In genomic region chr10:79147306-79147705, GRCh38 we compare ENCODE assay signal across 12 cellular contexts.
DNase-seq lines count a peak whose midpoint lies in the region; ATAC-seq and TF ChIP-seq lines count a peak whose summit lies in the region.
"Had no signal": no experiment of that assay in that cellular context is flagged by ENCODE, and none has a peak within 500 bp of the region (broad histone marks: within the 10 kb centered on the region; RNA-seq: fewer than 3 reads in every experiment).

No MANE protein-coding gene starts in this region.

- H3K27me3 ChIP-seq in DND-41 (ENCODE audit: insufficient read depth, low read length, poor library complexity): no peaks in the 10 kb centered on the region
- H3K27me3 ChIP-seq in smooth muscle cell (ENCODE audit: low read depth): no peaks in the 10 kb centered on the region

- DNase-seq in DND-41 (no peak), immature natural killer cell (no peak), smooth muscle cell (lab: John Stamatoyannopoulos, UW; ENCODE audit: unreplicated experiment) (no peak), SKM-1 (lab: John Stamatoyannopoulos, UW; ENCODE audit: unreplicated experiment) (no peak), DMS 273 treated with DMSO at 0.1 percent for 48 hours (lab: John Stamatoyannopoulos, UW) (no peak), NOMO-1 treated with DMSO at 0.1 percent for 48 hours (lab: John Stamatoyannopoulos, UW; ENCODE audit: unreplicated experiment) (no peak)
- DNase-seq in stimulated activated CD4-positive, alpha-beta T cell treated with anti-CD3 and anti-CD28 coated beads, Interleukin-4, amount 100 ng/mL, for 4 hours: no peak
- DNase-seq: NCI-H345; SIG-M5; stimulated activated CD4-positive, alpha-beta T cell treated with anti-CD3 and anti-CD28 coated beads, Interleukin-2, amount 100 ng/mL, for 24 hours had no signal

- WGBS in smooth muscle cell (ENCODE audit: low lambda C conversion rate): 97% methylated on average over 5 of the region's 5 CpGs

- H2AFZ ChIP-seq in DND-41 (ENCODE audit: low read depth, low read length): no peak overlapping the region
- H2AFZ ChIP-seq in smooth muscle cell (ENCODE audit: low read depth): no peak overlapping the region

- H3K27ac ChIP-seq in DND-41 (ENCODE audit: low read length): peak overlapping the region; percentile 92
- peak overlapping the region; percentile 100 for H3K27ac ChIP-seq in smooth muscle cell (ENCODE audit: low read depth)

- H3K4me2 ChIP-seq in DND-41 (ENCODE audit: insufficient read depth, low read length): no peak overlapping the region
- no peak overlapping the region for H3K4me2 ChIP-seq in smooth muscle cell

- peaks cover 73% of the 10 kb centered on the region for H3K4me1 ChIP-seq in DND-41 (ENCODE audit: insufficient read depth, low read length)
- H3K4me1 ChIP-seq in smooth muscle cell (ENCODE audit: low read depth): peaks cover 37% of the 10 kb centered on the region

- TF ChIP-seq CTCF in DND-41 (IDR thresholded peaks at IDR 0.05; ENCODE audit: borderline replicate concordance, extremely low read depth, low read length, poor library complexity, severe bottlenecking): no peak
- no peak for TF ChIP-seq CTCF in smooth muscle cell (IDR thresholded peaks at IDR 0.05; ENCODE audit: borderline replicate concordance, insufficient read depth, poor library complexity, severe bottlenecking)

- H3K9me3 ChIP-seq in DND-41 (ENCODE audit: insufficient read depth, low read length, severe bottlenecking) (no peaks in the 10 kb centered on the region), smooth muscle cell (replicated peaks; ENCODE audit: low read depth) (no peaks in the 10 kb centered on the region)

- H3K4me3 Mint-ChIP-seq in activated T-helper 17 cell treated with anti-CD3 and anti-CD28 coated beads, Interleukin-2, amount 50 U/mL, for 72 hours: no peak overlapping the region
- H3K4me3 Mint-ChIP-seq in immature natural killer cell: peak overlapping the region; percentile 14 to 68 (median 30)
- H3K4me3 Mint-ChIP-seq: memory B cell had no signal

- H3K27me3 Mint-ChIP-seq in activated T-helper 17 cell treated with anti-CD3 and anti-CD28 coated beads, Interleukin-2, amount 50 U/mL, for 72 hours: no peaks in the 10 kb centered on the region
- H3K27me3 Mint-ChIP-seq in immature natural killer cell (ENCODE audit: low read depth in 3 of 3): peaks cover 0 to 4% (median under 1%) of the 10 kb centered on the region in 3 donors

- peak overlapping the region; percentile 81 for H3K27ac Mint-ChIP-seq in activated T-helper 17 cell treated with anti-CD3 and anti-CD28 coated beads, Interleukin-2, amount 50 U/mL, for 72 hours
- H3K27ac Mint-ChIP-seq in immature natural killer cell: peak overlapping the region; percentile 65 to 89 (median 86)
- H3K27ac Mint-ChIP-seq: memory B cell had no signal

- H3K79me2 ChIP-seq in DND-41 (ENCODE audit: insufficient read depth, low read length) (peaks cover 17% of the 10 kb centered on the region), smooth muscle cell (ENCODE audit: low read depth) (peaks cover 34% of the 10 kb centered on the region)

- H3K9ac ChIP-seq in DND-41 (ENCODE audit: low read depth, low read length): peak overlapping the region; percentile 36; the same call in 1 of the 2 replicates
- H3K9ac ChIP-seq in smooth muscle cell (ENCODE audit: low read depth): no peak overlapping the region

- peaks cover 9% of the 10 kb centered on the region for H3F3A ChIP-seq in smooth muscle cell (ENCODE audit: low read depth)

- H3K4me3 ChIP-seq in DND-41 (ENCODE audit: low read depth in 1 of 2, low read length in 2 of 2): no peak overlapping the region
- no peak overlapping the region for H3K4me3 ChIP-seq in smooth muscle cell

- no peaks in the 10 kb centered on the region for H3K9me3 Mint-ChIP-seq in activated T-helper 17 cell treated with anti-CD3 and anti-CD28 coated beads, Interleukin-2, amount 50 U/mL, for 72 hours
- H3K9me3 Mint-ChIP-seq in immature natural killer cell: no peaks in the 10 kb centered on the region
- H3K9me3 Mint-ChIP-seq: memory B cell had no signal

- H3K4me1 Mint-ChIP-seq in activated T-helper 17 cell treated with anti-CD3 and anti-CD28 coated beads, Interleukin-2, amount 50 U/mL, for 72 hours: peaks cover 24% of the 10 kb centered on the region
- peaks cover 80 to 87% of the 10 kb centered on the region in 2 donors for H3K4me1 Mint-ChIP-seq in immature natural killer cell

- H3K36me3 Mint-ChIP-seq in activated T-helper 17 cell treated with anti-CD3 and anti-CD28 coated beads, Interleukin-2, amount 50 U/mL, for 72 hours (ENCODE audit: low read depth): peaks cover 1% of the 10 kb centered on the region
- H3K36me3 Mint-ChIP-seq in immature natural killer cell: peaks cover 0 to under 1% (median under 1%) of the 10 kb centered on the region in 3 donors

- ATAC-seq in DND-41 (ENCODE audit: insufficient read depth, low read depth): no peak
- ATAC-seq in activated T-helper 17 cell treated with anti-CD3 and anti-CD28 coated beads, Interleukin-2, amount 50 U/mL, for 72 hours (replicated peaks): no peak

- peaks cover 49% of the 10 kb centered on the region for H3K36me3 ChIP-seq in DND-41 (ENCODE audit: insufficient read depth, low read length)
- no peaks in the 10 kb centered on the region for H3K36me3 ChIP-seq in smooth muscle cell (ENCODE audit: low read depth)

- H4K20me1 ChIP-seq in DND-41 (ENCODE audit: insufficient read depth, low read length) (peaks cover 12% of the 10 kb centered on the region; the same call in 1 of the 2 replicates), smooth muscle cell (ENCODE audit: low read depth) (peaks cover 33% of the 10 kb centered on the region)
